In the genomic region with DNA sequence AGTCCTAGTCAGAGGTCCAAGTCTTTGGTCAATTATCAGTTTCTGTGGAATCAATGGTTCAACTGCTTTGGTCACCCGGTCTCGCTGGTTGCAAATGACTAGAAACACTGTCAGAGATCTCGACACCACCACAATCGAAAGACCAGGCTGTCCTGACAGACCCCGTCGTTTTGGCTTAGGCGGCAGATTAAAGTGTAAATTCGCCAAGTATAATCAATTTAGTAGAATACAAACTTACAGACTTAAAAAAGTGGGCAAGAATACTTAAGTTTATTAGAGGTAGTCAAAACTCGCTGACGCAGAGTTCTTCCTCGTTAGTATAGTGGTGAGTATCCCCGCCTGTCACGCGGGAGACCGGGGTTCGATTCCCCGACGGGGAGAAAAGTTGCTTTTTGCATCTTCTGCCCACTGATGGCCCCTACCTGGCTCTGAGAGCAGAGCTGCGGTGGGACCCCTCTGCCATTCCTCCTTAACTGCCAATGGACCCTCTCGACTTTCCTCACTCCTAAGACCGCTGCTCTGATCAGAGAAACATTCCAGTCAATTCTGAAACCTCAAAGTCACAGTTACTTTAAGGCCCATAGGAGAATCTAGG, we compare ENCODE assay signal across 8 cellular contexts. TPM values are rescaled to one million over a fixed set of nuclear protein-coding genes. Genes with fewer than 3 reads are reported as not detected.
DNase-seq lines count a peak whose midpoint lies in the region; TF ChIP-seq lines count a peak whose summit lies in the region.

No MANE protein-coding gene starts in this region.

- peak overlapping the region; percentile 49 for H3K4me3 ChIP-seq in HFF-Myc (replicated peaks; ENCODE audit: low read depth, low read length)

- peaks cover 15% of the 10 kb centered on the region for H3K4me1 Mint-ChIP-seq in chondrocyte (ENCODE audit: low read depth)

- no peaks in the 10 kb centered on the region for H3K9me3 Mint-ChIP-seq in chondrocyte (ENCODE audit: low read depth)

- H3K27me3 Mint-ChIP-seq in chondrocyte (ENCODE audit: low read depth), result peaks cover 10% of the 10 kb centered on the region

- no peaks in the 10 kb centered on the region for H3K36me3 Mint-ChIP-seq in chondrocyte (ENCODE audit: low read depth)

- peak overlapping the region; percentile 46 for H3K27ac Mint-ChIP-seq in chondrocyte (ENCODE audit: unreplicated experiment)

- DNase-seq in DMS53 (lab: John Stamatoyannopoulos, UW), result peak; percentile 78
- no peak for DNase-seq in HFF-Myc (ENCODE audit: extremely low read depth, low read depth)
- DNase-seq in NCI-H2227 treated with DMSO at 0.1 percent for 48 hours (lab: John Stamatoyannopoulos, UW), result peak; percentile 80
- peak; percentile 59 for DNase-seq in activated CD4-positive, CD25-positive, alpha-beta regulatory T cell treated with anti-CD3 and anti-CD28 coated beads, Interleukin-2, amount 50 U/mL, for 16 hours (ENCODE audit: low read depth, low spot score)
- no peak for DNase-seq in chondrocyte (ENCODE audit: low spot score)
- peak; percentile 84 for DNase-seq in left kidney (ENCODE audit: low read depth, low spot score)
- DNase-seq in stimulated activated CD4-positive, alpha-beta T cell treated with anti-CD3 and anti-CD28 coated beads, Interleukin-2, amount 100 ng/mL, for 48 hours, result peak; percentile 88 to 90
- no peak for DNase-seq in 8988T

- H3K4me3 Mint-ChIP-seq in chondrocyte (ENCODE audit: unreplicated experiment), result peak overlapping the region; percentile 67

- TF ChIP-seq CTCF in HFF-Myc (IDR thresholded peaks at IDR 0.05; ENCODE audit: low read depth, low read length, missing control alignments) (no peak), chondrocyte (IDR thresholded peaks at IDR 0.05) (no peak)

RNA-seq across cellular contexts. Expression of gene ZNF184, which starts 30.6 kb away (rescaled TPM):
- 7.3 to 7.9 TPM (median 7.4 TPM) in 3 replicates for total RNA-seq in chondrocyte

Comparison
In these comparisons a context has a peak if more than half of its experiments do, and no peak if none do; other contexts are left out.
1. DNase-seq: peak in DMS53 (single experiment), NCI-H2227 treated with DMSO at 0.1 percent for 48 hours (single experiment), activated CD4-positive, CD25-positive, alpha-beta regulatory T cell treated with anti-CD3 and anti-CD28 coated beads, Interleukin-2, amount 50 U/mL, for 16 hours (single experiment), left kidney (single experiment) and stimulated activated CD4-positive, alpha-beta T cell treated with anti-CD3 and anti-CD28 coated beads, Interleukin-2, amount 100 ng/mL, for 48 hours (2 of 2); none in HFF-Myc (single experiment), chondrocyte (single experiment) and 8988T (single experiment).